ENCODE assay signal across 15 cellular contexts in the genomic region with DNA sequence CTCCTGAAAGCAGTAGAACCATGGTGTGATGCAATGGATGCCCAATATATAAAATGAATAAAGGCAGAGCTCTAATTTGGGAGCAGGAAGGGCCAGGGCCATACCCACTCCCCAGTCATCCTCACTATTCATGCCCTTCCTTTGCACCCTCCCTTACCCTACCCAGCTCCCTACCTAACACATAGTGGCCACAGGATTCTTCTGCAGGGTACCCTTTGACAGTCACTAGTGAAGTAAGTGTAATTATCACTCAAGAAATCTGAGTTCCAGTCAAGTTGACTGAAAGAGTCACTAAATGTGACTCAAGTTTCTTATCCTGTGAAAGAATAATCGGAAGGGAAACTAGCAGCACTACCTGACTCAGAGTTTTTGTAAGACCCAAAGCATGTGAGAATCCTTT.
A peak's percentile ranks its signal among the peaks of the same experiment; 100 is the strongest.
DNase-seq lines count a peak whose midpoint lies in the region; ATAC-seq lines count a peak whose summit lies in the region.
"Had no signal": no experiment of that assay in that cellular context is flagged by ENCODE, and none has a peak within 500 bp of the region (broad histone marks: within the 10 kb centered on the region; RNA-seq: fewer than 3 reads in every experiment).

No MANE protein-coding gene starts in this region.

- peaks cover 18% of the 10 kb centered on the region for H3K36me3 Mint-ChIP-seq in activated CD4-positive, alpha-beta T cell treated with anti-CD3 and anti-CD28 coated beads for 36 hours (ENCODE audit: low read depth)

- peak overlapping the region; percentile 39 for H3K27ac Mint-ChIP-seq in activated CD4-positive, alpha-beta T cell treated with anti-CD3 and anti-CD28 coated beads for 36 hours
- H3K27ac Mint-ChIP-seq: endodermal cell had no signal

- ATAC-seq in activated CD4-positive, alpha-beta T cell treated with anti-CD3 and anti-CD28 coated beads for 36 hours, result peak; percentile 79
- ATAC-seq: GM12878, Panc1 had no signal

- intact Hi-C loops in activated CD4-positive, alpha-beta T cell treated with anti-CD3 and anti-CD28 coated beads for 36 hours (cut with DNase I, micrococcal nuclease), result loop anchor here (1.0 to 10.0 kb wide), 3 partner anchors 58 to 321 kb away; partner anchors contain the start of gene PXYLP1 (in 1 of the 2)

- no peaks in the 10 kb centered on the region for H3K27me3 Mint-ChIP-seq in activated CD4-positive, alpha-beta T cell treated with anti-CD3 and anti-CD28 coated beads for 36 hours
- H3K27me3 Mint-ChIP-seq: CD4-positive, CD25-positive, alpha-beta regulatory T cell had no signal

- peak; percentile 51 for DNase-seq in activated CD4-positive, alpha-beta T cell treated with anti-CD3 and anti-CD28 coated beads for 36 hours
- no peak for DNase-seq in activated CD4-positive, alpha-beta T cell treated with anti-CD3 and anti-CD28 coated beads for 4 hours
- DNase-seq in ELR (ENCODE audit: low read depth) (peak; percentile 80), amniotic epithelial cell (ENCODE audit: low read depth) (peak; percentile 43), kidney tubule cell (ENCODE audit: low spot score) (peak; percentile 29), DMS79 (lab: John Stamatoyannopoulos, UW) (no peak), NCI-H2171 (lab: John Stamatoyannopoulos, UW) (no peak), NCI-H82 (lab: John Stamatoyannopoulos, UW) (no peak)
- DNase-seq: 8988T; CD4-positive, CD25-positive, alpha-beta regulatory T cell; endodermal cell; GOT3; MG63 had no signal

- no peaks in the 10 kb centered on the region for H3K9me3 Mint-ChIP-seq in activated CD4-positive, alpha-beta T cell treated with anti-CD3 and anti-CD28 coated beads for 36 hours (ENCODE audit: low read depth)
- H3K9me3 Mint-ChIP-seq: CD4-positive, CD25-positive, alpha-beta regulatory T cell; endodermal cell had no signal

- POLR2A ChIA-PET in activated CD4-positive, alpha-beta T cell treated with anti-CD3 and anti-CD28 coated beads for 36 hours (lab: Charles Lee), result interaction anchor here (0.6 to 1.7 kb wide), 6 partner anchors 13 to 69 kb away, joined by 4 to 10 read pairs (median 6); no protein-coding TSS in a partner anchor

- no peak overlapping the region for H3K4me3 Mint-ChIP-seq in activated CD4-positive, alpha-beta T cell treated with anti-CD3 and anti-CD28 coated beads for 36 hours
- H3K4me3 Mint-ChIP-seq: CD4-positive, CD25-positive, alpha-beta regulatory T cell; endodermal cell had no signal

- peaks cover 41% of the 10 kb centered on the region for H3K4me1 Mint-ChIP-seq in activated CD4-positive, alpha-beta T cell treated with anti-CD3 and anti-CD28 coated beads for 36 hours
- H3K4me1 Mint-ChIP-seq: endodermal cell had no signal

- CTCF ChIA-PET in activated CD4-positive, alpha-beta T cell treated with anti-CD3 and anti-CD28 coated beads for 36 hours (lab: Charles Lee), result interaction anchor here (0.6 to 11.9 kb wide), 14 partner anchors 9 to 252 kb away, joined by 3 to 354 read pairs (median 3); no protein-coding TSS in a partner anchor

Comparison
In these comparisons a context has a peak if more than half of its experiments do, and no peak if none do; other contexts are left out.
1. DNase-seq: peak in activated CD4-positive, alpha-beta T cell treated with anti-CD3 and anti-CD28 coated beads for 36 hours (single experiment), ELR (single experiment), amniotic epithelial cell (single experiment) and kidney tubule cell (single experiment); none in activated CD4-positive, alpha-beta T cell treated with anti-CD3 and anti-CD28 coated beads for 4 hours (0 of 2), DMS79 (single experiment), NCI-H2171 (single experiment) and NCI-H82 (single experiment).